Comparison of ENCODE assay signal across 9 cellular contexts in genomic region chr19:11141937-11142527, GRCh38. TPM values are rescaled to one million over a fixed set of nuclear protein-coding genes. Genes with fewer than 3 reads are reported as not detected.
DNase-seq lines count a peak whose midpoint lies in the region; ATAC-seq and TF ChIP-seq lines count a peak whose summit lies in the region.
"Had no signal": no experiment of that assay in that cellular context is flagged by ENCODE, and none has a peak within 500 bp of the region (broad histone marks: within the 10 kb centered on the region; RNA-seq: fewer than 3 reads in every experiment).

No MANE protein-coding gene starts in this region.

- no peak overlapping the region for H3K9ac ChIP-seq in duodenal mucosa (ENCODE audit: low read depth in 1 of 2, low read length in 2 of 2)
- H3K9ac ChIP-seq in muscle layer of colon (ENCODE audit: low read length), result no peak overlapping the region

- H3K27me3 ChIP-seq in heart right ventricle (no peaks in the 10 kb centered on the region), duodenal mucosa (ENCODE audit: control insufficient read depth in 1 of 2, insufficient read depth in 2 of 2, low read length in 2 of 2) (peaks cover 0 to 8% of the 10 kb centered on the region in 2 donors), muscle layer of colon (ENCODE audit: control insufficient read depth in 1 of 2, insufficient read depth in 2 of 2, low read length in 2 of 2) (no peaks in the 10 kb centered on the region), vagina (no peaks in the 10 kb centered on the region)

- WGBS in heart right ventricle, 2 donors, result 53 to 62% methylated on average over 9 of the region's 9 CpGs

- H3K27ac ChIP-seq in heart right ventricle (peak overlapping the region; percentile 93 to 100 (median 99)), duodenal mucosa (ENCODE audit: low read depth, low read length) (peak overlapping the region; percentile 62), muscle layer of colon (ENCODE audit: low read depth, low read length) (peak overlapping the region; percentile 86), vagina (peak overlapping the region; percentile 94)

- intact Hi-C loops in heart right ventricle (cut with DNase I) (loop anchor here in 4 of 10 donors (1.0 to 5.0 kb wide), 5 partner anchors 23 to 140 kb away; partner anchors contain the start of gene KANK2 (in 1 of the 4)), left cardiac atrium (cut with DNase I) (loop anchor here in 1 of 2 donors (2.0 kb wide), 1 partner anchor 55 kb away; the partner anchor contains the start of gene KANK2), vagina (cut with DNase I) (loop anchor here (2.0 kb wide), 1 partner anchor 61 kb away; no protein-coding TSS in a partner anchor)

- peak overlapping the region in 1 of 10 donors; percentile 43 for H3K4me3 ChIP-seq in heart right ventricle
- H3K4me3 ChIP-seq in duodenal mucosa (ENCODE audit: low read depth in 1 of 2, low read length in 2 of 2), result no peak overlapping the region
- H3K4me3 ChIP-seq in muscle layer of colon (ENCODE audit: low read depth in 1 of 2, low read length in 2 of 2), result no peak overlapping the region
- peak overlapping the region in 1 of 2 donors; percentile 6 for H3K4me3 ChIP-seq in vagina

- TF ChIP-seq CTCF in heart right ventricle (IDR thresholded peaks at IDR 0.05) (peak in 3 of 9 donors; percentile 33), vagina (IDR thresholded peaks at IDR 0.05) (no peak)

- H3K36me3 ChIP-seq in heart right ventricle (peaks cover 0 to 13% (median 0%) of the 10 kb centered on the region in 9 donors), duodenal mucosa (ENCODE audit: control insufficient read depth in 1 of 2, insufficient read depth in 2 of 2, low read length in 2 of 2) (peaks cover 0 to 8% of the 10 kb centered on the region in 2 donors), muscle layer of colon (ENCODE audit: insufficient read depth, low read length) (no peaks in the 10 kb centered on the region), vagina (no peaks in the 10 kb centered on the region)

- H3K4me1 ChIP-seq in heart right ventricle (peaks cover 35 to 71% (median 63%) of the 10 kb centered on the region in 9 donors), duodenal mucosa (ENCODE audit: control insufficient read depth in 1 of 2, insufficient read depth in 2 of 2, low read length in 2 of 2) (peaks cover 28 to 34% of the 10 kb centered on the region in 2 donors), muscle layer of colon (ENCODE audit: insufficient read depth, low read length) (peaks cover 47% of the 10 kb centered on the region), vagina (peaks cover 62% of the 10 kb centered on the region)

- DNase-seq in heart right ventricle (no peak), left cardiac atrium (no peak), vagina (ENCODE audit: extremely low spot score in 2 of 2) (no peak), DMS153 (lab: John Stamatoyannopoulos, UW) (no peak), NCI-H2029 treated with DMSO at 0.1 percent for 48 hours (lab: John Stamatoyannopoulos, UW) (no peak)
- DNase-seq: naive thymus-derived CD4-positive, alpha-beta T cell had no signal

- TF ChIP-seq POLR2A in vagina (IDR thresholded peaks at IDR 0.05), result no peak

- ATAC-seq in heart right ventricle (no peak), left cardiac atrium (no peak), GM21526 (IDR thresholded peaks at IDR 0.05; ENCODE audit: low FRiP score, unreplicated experiment) (no peak)
- ATAC-seq: naive thymus-derived CD4-positive, alpha-beta T cell had no signal

- H3K9me3 ChIP-seq in heart right ventricle (peaks cover 0 to 6% (median 0%) of the 10 kb centered on the region in 11 donors), duodenal mucosa (ENCODE audit: control insufficient read depth in 1 of 2, low read length in 2 of 2) (no peaks in the 10 kb centered on the region), muscle layer of colon (ENCODE audit: low read length) (no peaks in the 10 kb centered on the region), vagina (no peaks in the 10 kb centered on the region)

RNA-seq across cellular contexts. Expression of gene SPC24, which starts 13.6 kb away (rescaled TPM):
- total RNA-seq in heart right ventricle (1 to 10 TPM; 1.6 to 8.5 (median 3.2) TPM), left cardiac atrium (1 to 10 TPM; 3.4 to 3.9 TPM), vagina (2.7 TPM)
- 1 to 10 TPM in 1 of 2 donors, under 1 TPM in 1; 0.93 to 5.9 TPM for polyA plus RNA-seq in heart right ventricle

RNA-seq across cellular contexts. Expression of gene LDLR, which starts 52.8 kb away (rescaled TPM):
- total RNA-seq in heart right ventricle (10 to 100 TPM in 8 of 10 donors, 1 to 10 TPM in 2; 4.5 to 76.1 (median 16.4) TPM), left cardiac atrium (10 to 100 TPM; 24.4 to 80.0 TPM), vagina (135 TPM)
- polyA plus RNA-seq in heart right ventricle, result 10 to 100 TPM in 1 of 2 donors, 1 to 10 TPM in 1; 7.4 to 24.1 TPM

RNA-seq across cellular contexts. Expression of gene KANK2, which starts 55.3 kb away (rescaled TPM):
- 100 to 1,000 TPM; 243 to 355 (median 307) TPM for total RNA-seq in heart right ventricle
- 100 to 1,000 TPM; 165 to 226 TPM for polyA plus RNA-seq in heart right ventricle
- 100 to 1,000 TPM; 238 to 255 TPM for total RNA-seq in left cardiac atrium
- total RNA-seq in vagina, result 486 TPM
- polyA plus RNA-seq: naive thymus-derived CD4-positive, alpha-beta T cell had no signal
